Comparison of ENCODE assay signal across 8 cellular contexts in the genomic region with DNA sequence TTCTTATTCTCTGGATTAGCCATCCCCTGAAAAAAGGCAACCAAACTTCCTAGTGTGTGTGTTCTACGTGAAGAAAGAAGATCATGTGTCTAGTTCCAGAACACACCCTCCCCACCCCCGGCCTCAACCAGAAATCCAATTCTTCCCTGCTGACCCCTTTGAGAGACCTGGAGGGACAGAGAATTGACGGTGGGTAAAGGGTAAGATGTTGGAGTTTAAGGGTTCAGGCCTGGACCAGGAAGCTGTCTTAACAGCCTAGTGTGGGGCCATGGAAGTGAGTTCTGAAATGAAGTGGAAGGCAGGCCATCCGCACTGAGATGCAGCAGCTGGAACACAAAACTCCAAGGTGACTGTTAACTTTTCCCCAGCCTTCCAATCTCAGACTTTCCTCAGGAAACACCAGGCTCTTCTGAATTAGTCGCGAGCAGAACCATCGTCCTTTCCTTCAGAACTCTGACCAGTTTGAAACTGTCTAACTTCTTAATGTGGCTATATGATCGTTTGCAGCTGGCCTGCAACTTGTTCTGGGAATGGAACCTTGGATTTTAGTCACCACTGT. TPM values are rescaled to one million over a fixed set of nuclear protein-coding genes. Genes with fewer than 3 reads are reported as not detected.
DNase-seq lines count a peak whose midpoint lies in the region; ATAC-seq and TF ChIP-seq lines count a peak whose summit lies in the region.

No MANE protein-coding gene starts in this region.

- peak overlapping the region; percentile 90 for H3K4me3 ChIP-seq in AG04449 (ENCODE audit: low read depth, low read length)
- peak overlapping the region; percentile 73 for H3K4me3 ChIP-seq in MG63
- H3K4me3 ChIP-seq in muscle layer of duodenum (ENCODE audit: low read depth in 1 of 2, low read length in 2 of 2) = peak overlapping the region; percentile 91 to 93

- peaks cover 11 to 27% of the 10 kb centered on the region in 2 donors for H3K4me1 ChIP-seq in muscle layer of duodenum (ENCODE audit: control insufficient read depth in 1 of 2, insufficient read depth in 2 of 2, low read length in 2 of 2)

- TF ChIP-seq CTCF in AG04449 (IDR thresholded peaks at IDR 0.05; ENCODE audit: insufficient read depth, low read length, missing control alignments) = no peak
- no peak for TF ChIP-seq CTCF in GM10248 (IDR thresholded peaks at IDR 0.05; ENCODE audit: control extremely low read depth, extremely low read depth, low read depth, missing control alignments)

- intact Hi-C loops in posterior cingulate gyrus (cut with DNase I) = loop anchor here (1.0 to 10.0 kb wide), 2 partner anchors 86 to 383 kb away; partner anchors contain the start of gene SMARCAL1

- H3K36me3 ChIP-seq in MG63 (peaks cover 43% of the 10 kb centered on the region), muscle layer of duodenum (ENCODE audit: control insufficient read depth in 1 of 2, insufficient read depth in 2 of 2, low read length in 2 of 2) (peaks cover 32 to 37% of the 10 kb centered on the region in 2 donors)

- H3K27ac ChIP-seq in cingulate gyrus (ENCODE audit: low read depth, low read length) = peak overlapping the region; percentile 92
- peak overlapping the region; percentile 95 for H3K27ac ChIP-seq in muscle layer of duodenum (ENCODE audit: low read length)

- CTCF ChIA-PET in AG04449 (lab: Yijun Ruan, JAX) (interaction anchor here (2.0 to 3.2 kb wide), 3 partner anchors 11 to 388 kb away, joined by 10 to 16 read pairs (median 11); partner anchors contain the start of gene XRCC5), GM10248 (lab: Yijun Ruan, JAX) (interaction anchor here (0.8 to 3.9 kb wide), 6 partner anchors 9 to 275 kb away, joined by 3 to 17 read pairs (median 6); no protein-coding TSS in a partner anchor)

- no peak for ATAC-seq in HG02623 (IDR thresholded peaks at IDR 0.05; ENCODE audit: unreplicated experiment)

- H3K27me3 ChIP-seq in MG63 = no peaks in the 10 kb centered on the region
- no peaks in the 10 kb centered on the region for H3K27me3 ChIP-seq in muscle layer of duodenum (ENCODE audit: low read depth, low read length)

- H3K9me3 ChIP-seq in MG63 (no peaks in the 10 kb centered on the region), muscle layer of duodenum (ENCODE audit: control insufficient read depth in 1 of 2, low read length in 2 of 2) (no peaks in the 10 kb centered on the region)

- POLR2A ChIA-PET in AG04449 (lab: Yijun Ruan, JAX) = interaction anchor here (0.8 to 2.2 kb wide), 8 partner anchors 10 to 383 kb away, joined by 3 to 13 read pairs (median 6); no protein-coding TSS in a partner anchor
- POLR2A ChIA-PET in GM10248 (lab: Yijun Ruan, JAX) = interaction anchor here (0.6 to 0.8 kb wide), 2 partner anchors 11 to 15 kb away, joined by 3 to 4 read pairs; no protein-coding TSS in a partner anchor

- no peak for DNase-seq in AG04449 (ENCODE audit: low read depth, low spot score)
- DNase-seq in MG63 = no peak
- DNase-seq in SHP77 treated with DMSO at 0.1 percent for 48 hours (lab: John Stamatoyannopoulos, UW) = no peak
- no peak for DNase-seq in GM10248 (ENCODE audit: extremely low spot score)
- DNase-seq in posterior cingulate gyrus = no peak

RNA-seq across cellular contexts. Expression of gene RPL37A, which starts 0.8 kb away (rescaled TPM):
- total RNA-seq in MG63 (2014; rRNA removed; shearing (Covaris generic); ENCODE audit: low replicate concordance) = 528 and 2,080 TPM in 2 replicates
